ENCODE assay signal across 10 cellular contexts in genomic region chr2:144357623-144358400, GRCh38.
DNase-seq lines count a peak whose midpoint lies in the region; ATAC-seq and TF ChIP-seq lines count a peak whose summit lies in the region.
"Had no signal": no experiment of that assay in that cellular context is flagged by ENCODE, and none has a peak within 500 bp of the region (broad histone marks: within the 10 kb centered on the region; RNA-seq: fewer than 3 reads in every experiment).

No MANE protein-coding gene starts in this region.

- ATAC-seq in activated T-cell treated with anti-CD3 and anti-CD28 coated beads, Interleukin-2, amount 50 U/mL, for 4 hours: peak; percentile 71 to 75
- ATAC-seq in HG02885 (IDR thresholded peaks at IDR 0.05; ENCODE audit: poor library complexity, unreplicated experiment) (peak; percentile 79), upper lobe of right lung (peak; percentile 55)

- H3K36me3 Mint-ChIP-seq in activated T-cell treated with anti-CD3 and anti-CD28 coated beads, Interleukin-2, amount 50 U/mL, for 4 hours (ENCODE audit: insufficient read depth): no peaks in the 10 kb centered on the region

- H3K4me1 ChIP-seq in SJCRH30 (peaks cover 19% of the 10 kb centered on the region), upper lobe of right lung (no peaks in the 10 kb centered on the region)

- H3K4me1 Mint-ChIP-seq in activated T-cell treated with anti-CD3 and anti-CD28 coated beads, Interleukin-2, amount 50 U/mL, for 4 hours (ENCODE audit: low read depth): peaks cover 17% of the 10 kb centered on the region

- intact Hi-C loops in upper lobe of right lung (cut with DNase I): no loop called here

- H3K27ac ChIP-seq in SJCRH30 (peak overlapping the region; percentile 65), upper lobe of right lung (no peak overlapping the region)
- H3K27ac ChIP-seq: cardiac muscle cell had no signal

- no peaks in the 10 kb centered on the region for H3K27me3 ChIP-seq in SJCRH30
- H3K27me3 ChIP-seq in upper lobe of right lung: no peaks in the 10 kb centered on the region
- H3K27me3 ChIP-seq: cardiac muscle cell had no signal

- no peak overlapping the region for H3K4me3 ChIP-seq in SJCRH30
- no peak overlapping the region for H3K4me3 ChIP-seq in foreskin fibroblast (ENCODE audit: low read depth in 1 of 2, low read length in 2 of 2)
- H3K4me3 ChIP-seq in upper lobe of right lung: no peak overlapping the region
- H3K4me3 ChIP-seq: cardiac muscle cell had no signal

- no peaks in the 10 kb centered on the region for H3K9me3 ChIP-seq in SJCRH30 (replicated peaks)
- no peaks in the 10 kb centered on the region for H3K9me3 ChIP-seq in upper lobe of right lung

- TF ChIP-seq CTCF in foreskin fibroblast (IDR thresholded peaks at IDR 0.05; ENCODE audit: low read depth, low read length) (no peak), upper lobe of right lung (IDR thresholded peaks at IDR 0.05) (no peak)

- H3K9me3 Mint-ChIP-seq in activated T-cell treated with anti-CD3 and anti-CD28 coated beads, Interleukin-2, amount 50 U/mL, for 4 hours: no peaks in the 10 kb centered on the region

- DNase-seq in activated T-cell treated with anti-CD3 and anti-CD28 coated beads, Interleukin-2, amount 50 U/mL, for 4 hours: no peak
- DNase-seq in activated T-cell treated with anti-CD3 and anti-CD28 coated beads, Interleukin-2, amount 50 U/mL, for 48 hours: no peak
- DNase-seq in SJCRH30 (peak; percentile 58 to 71), foreskin fibroblast (peak; percentile 92 to 94), upper lobe of right lung (no peak), inferior parietal cortex (ENCODE audit: extremely low spot score) (no peak), NCI-H1694 (lab: John Stamatoyannopoulos, UW) (no peak)
- DNase-seq: DND-41 had no signal

- H3K4me3 Mint-ChIP-seq in activated T-cell treated with anti-CD3 and anti-CD28 coated beads, Interleukin-2, amount 50 U/mL, for 4 hours: no peak overlapping the region

- H3K36me3 ChIP-seq in SJCRH30: no peaks in the 10 kb centered on the region
- H3K36me3 ChIP-seq in upper lobe of right lung: no peaks in the 10 kb centered on the region
- H3K36me3 ChIP-seq: cardiac muscle cell had no signal

- H3K27me3 Mint-ChIP-seq in activated T-cell treated with anti-CD3 and anti-CD28 coated beads, Interleukin-2, amount 50 U/mL, for 4 hours (ENCODE audit: low read depth): no peaks in the 10 kb centered on the region

Comparison
In these comparisons a context has a peak if more than half of its experiments do, and no peak if none do; other contexts are left out.
1. DNase-seq: peak in SJCRH30 (2 of 2) and foreskin fibroblast (2 of 2); none in activated T-cell treated with anti-CD3 and anti-CD28 coated beads, Interleukin-2, amount 50 U/mL, for 4 hours (single experiment), activated T-cell treated with anti-CD3 and anti-CD28 coated beads, Interleukin-2, amount 50 U/mL, for 48 hours (0 of 2), upper lobe of right lung (single experiment), inferior parietal cortex (single experiment) and NCI-H1694 (single experiment).
2. Peak in every context shown above with its lines, with median percentiles within 50 percentile points of each other: ATAC-seq.